ENCODE assay signal across 8 cellular contexts in the genomic region with DNA sequence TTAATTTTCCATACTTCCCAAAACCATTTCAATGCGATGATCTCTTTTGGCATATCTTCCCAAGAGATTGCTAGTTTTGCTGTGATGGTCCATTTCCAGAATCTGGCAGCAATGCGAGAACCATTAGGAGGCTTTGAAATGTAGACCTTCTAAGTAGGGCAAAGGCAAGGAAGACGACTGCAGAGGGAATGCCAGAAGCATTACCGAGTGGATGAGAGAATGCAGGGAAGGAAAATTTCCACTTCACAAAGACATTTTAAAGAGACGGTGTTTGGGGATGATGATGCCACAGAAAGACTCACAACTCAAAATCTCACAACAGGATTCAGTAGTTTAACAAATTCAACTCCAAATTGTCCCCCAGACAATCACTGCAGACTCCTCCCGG.
DNase-seq lines count a peak whose midpoint lies in the region; ATAC-seq lines count a peak whose summit lies in the region.

No MANE protein-coding gene starts in this region.

- peak overlapping the region; percentile 90 for H3K4me3 Mint-ChIP-seq in T-helper 2 cell treated with Interferon-gamma antibody and Interleukin-4, amounts not matched to agents 5 μg/mL and 100 μg/mL, for 36 hours

- H3K9me3 ChIP-seq in adipocyte (ENCODE audit: control insufficient read depth, low read length) (no peaks in the 10 kb centered on the region), iPS-18a (ENCODE audit: control insufficient read depth, low read depth, low read length) (no peaks in the 10 kb centered on the region), subcutaneous abdominal adipose tissue (ENCODE audit: control insufficient read depth in 5 of 5, low read length in 5 of 5) (no peaks in the 10 kb centered on the region)

- H3K9me3 Mint-ChIP-seq in T-helper 2 cell treated with Interferon-gamma antibody and Interleukin-4, amounts not matched to agents 5 μg/mL and 100 μg/mL, for 36 hours, result no peaks in the 10 kb centered on the region

- peak overlapping the region; percentile 88 for H3K9ac ChIP-seq in adipocyte (ENCODE audit: low read length)
- H3K9ac ChIP-seq in iPS-18a (ENCODE audit: low read length), result no peak overlapping the region
- peak overlapping the region in 3 of 5 donors; percentile 11 to 74 (median 65) for H3K9ac ChIP-seq in subcutaneous abdominal adipose tissue (ENCODE audit: low read length in 5 of 5)

- H3K27ac Mint-ChIP-seq in T-helper 2 cell treated with Interferon-gamma antibody and Interleukin-4, amounts not matched to agents 5 μg/mL and 100 μg/mL, for 36 hours, result no peak overlapping the region

- H3K36me3 ChIP-seq in adipocyte (ENCODE audit: control insufficient read depth, insufficient read depth, low read length, severe bottlenecking), result no peaks in the 10 kb centered on the region
- no peaks in the 10 kb centered on the region for H3K36me3 ChIP-seq in iPS-18a (ENCODE audit: control insufficient read depth, low read depth, low read length)
- H3K36me3 ChIP-seq in subcutaneous abdominal adipose tissue (ENCODE audit: control insufficient read depth in 5 of 5, insufficient read depth in 5 of 5, low read length in 5 of 5), result no peaks in the 10 kb centered on the region

- peaks cover 39% of the 10 kb centered on the region for H3K4me1 ChIP-seq in adipocyte (ENCODE audit: control insufficient read depth, insufficient read depth, low read length)
- H3K4me1 ChIP-seq in iPS-18a (ENCODE audit: control insufficient read depth, low read depth, low read length), result peaks cover 13% of the 10 kb centered on the region
- peaks cover 0 to 40% (median 31%) of the 10 kb centered on the region in 5 donors for H3K4me1 ChIP-seq in subcutaneous abdominal adipose tissue (ENCODE audit: control insufficient read depth in 5 of 5, insufficient read depth in 5 of 5, low read length in 5 of 5)

- ATAC-seq in GM19467 (IDR thresholded peaks at IDR 0.05; ENCODE audit: unreplicated experiment), result no peak

- peaks cover 2% of the 10 kb centered on the region for H3K27me3 Mint-ChIP-seq in T-helper 2 cell treated with Interferon-gamma antibody and Interleukin-4, amounts not matched to agents 5 μg/mL and 100 μg/mL, for 36 hours (ENCODE audit: low read depth)

- H3K36me3 Mint-ChIP-seq in T-helper 2 cell treated with Interferon-gamma antibody and Interleukin-4, amounts not matched to agents 5 μg/mL and 100 μg/mL, for 36 hours (ENCODE audit: low read depth), result no peaks in the 10 kb centered on the region

- no peak for DNase-seq in T-helper 2 cell treated with Interferon-gamma antibody and Interleukin-4, amounts not matched to agents 5 μg/mL and 100 μg/mL, for 36 hours (ENCODE audit: low spot score)
- no peak for DNase-seq in T-helper 2 cell
- DNase-seq in adipocyte (ENCODE audit: low read depth), result peak; percentile 79
- DNase-seq in COLO668 (lab: John Stamatoyannopoulos, UW; ENCODE audit: unreplicated experiment), result no peak
- no peak for DNase-seq in RPMI8226

- H3K27ac ChIP-seq in iPS-18a (ENCODE audit: low read length) (no peak overlapping the region), subcutaneous abdominal adipose tissue (ENCODE audit: low read depth, low read length) (peak overlapping the region; percentile 91)

- H3K4me1 Mint-ChIP-seq in T-helper 2 cell treated with Interferon-gamma antibody and Interleukin-4, amounts not matched to agents 5 μg/mL and 100 μg/mL, for 36 hours (ENCODE audit: low read depth), result peaks cover 20% of the 10 kb centered on the region

- H3K4me3 ChIP-seq in adipocyte (ENCODE audit: low read length) (peak overlapping the region; percentile 86), iPS-18a (ENCODE audit: low read length) (peak overlapping the region; percentile 77), subcutaneous abdominal adipose tissue (ENCODE audit: low read depth in 1 of 5, low read length in 5 of 5) (peak overlapping the region; percentile 82 to 89 (median 84))

- H3K27me3 ChIP-seq in adipocyte (replicated peaks; ENCODE audit: control insufficient read depth, insufficient read depth, low read length) (no peaks in the 10 kb centered on the region), iPS-18a (ENCODE audit: control insufficient read depth, insufficient read depth, low read length) (no peaks in the 10 kb centered on the region), subcutaneous abdominal adipose tissue (ENCODE audit: control insufficient read depth in 5 of 5, insufficient read depth in 4 of 5, low read length in 5 of 5) (no peaks in the 10 kb centered on the region)
